In genomic region chr12:47251919-47252318, GRCh38 we compare ENCODE assay signal across 32 cellular contexts.
"Had no signal": no experiment of that assay in that cellular context is flagged by ENCODE, and none has a peak within 500 bp of the region (broad histone marks: within the 10 kb centered on the region; RNA-seq: fewer than 3 reads in every experiment).

No MANE protein-coding gene starts in this region.

- H3K27ac ChIP-seq: ascending aorta, breast epithelium, cardiac muscle cell, coronary artery, dorsolateral prefrontal cortex, WERI-Rb-1 had no signal

- H3K27ac Mint-ChIP-seq: activated B cell treated with CpG ODN at 0.5 μM for 24 hours; activated CD4-positive, alpha-beta memory T cell treated with anti-CD3 and anti-CD28 coated beads, Interleukin-2, amount 10 ng/mL, durations not matched to agents 7 days and 5 days; activated CD4-positive, alpha-beta T cell treated with anti-CD3 and anti-CD28 coated beads, Interleukin-2, amount 10 ng/mL, durations not matched to agents 24 days and 14 days; activated T-cell treated with anti-CD3 and anti-CD28 coated beads, Interleukin-2, amount 50 U/mL, for 24 hours; activated T-cell treated with anti-CD3 and anti-CD28 coated beads, Interleukin-2, amount 50 U/mL, for 72 hours; brain; dendritic cell treated with granulocyte-macrophage colony-stimulating factor and Interleukin-4, amounts not matched to agents 40 ng/mL and 50 ng/mL, for 4 days; endodermal cell; T-helper 17 cell; T-helper 2 cell treated with Interferon-gamma antibody and Interleukin-4, amounts not matched to agents 5 μg/mL and 100 μg/mL, for 36 hours had no signal

- H3K4me3 Mint-ChIP-seq: activated B cell treated with CpG ODN at 0.5 μM for 24 hours; activated CD4-positive, alpha-beta memory T cell treated with anti-CD3 and anti-CD28 coated beads, Interleukin-2, amount 10 ng/mL, durations not matched to agents 7 days and 5 days; activated CD4-positive, alpha-beta T cell treated with anti-CD3 and anti-CD28 coated beads, Interleukin-2, amount 10 ng/mL, durations not matched to agents 24 days and 14 days; activated T-cell treated with anti-CD3 and anti-CD28 coated beads, Interleukin-2, amount 50 U/mL, for 24 hours; activated T-cell treated with anti-CD3 and anti-CD28 coated beads, Interleukin-2, amount 50 U/mL, for 72 hours; brain; dendritic cell treated with granulocyte-macrophage colony-stimulating factor and Interleukin-4, amounts not matched to agents 40 ng/mL and 50 ng/mL, for 4 days; endodermal cell; T-helper 17 cell; T-helper 2 cell treated with Interferon-gamma antibody and Interleukin-4, amounts not matched to agents 5 μg/mL and 100 μg/mL, for 36 hours had no signal

- H3K36me3 ChIP-seq: ascending aorta, breast epithelium, cardiac muscle cell, WERI-Rb-1 had no signal

- H3K9me3 ChIP-seq: breast epithelium had no signal

- H3K27me3 Mint-ChIP-seq: activated B cell treated with CpG ODN at 0.5 μM for 24 hours; activated CD4-positive, alpha-beta memory T cell treated with anti-CD3 and anti-CD28 coated beads, Interleukin-2, amount 10 ng/mL, durations not matched to agents 7 days and 5 days; activated CD4-positive, alpha-beta T cell treated with anti-CD3 and anti-CD28 coated beads, Interleukin-2, amount 10 ng/mL, durations not matched to agents 24 days and 14 days; activated T-cell treated with anti-CD3 and anti-CD28 coated beads, Interleukin-2, amount 50 U/mL, for 24 hours; brain; dendritic cell treated with granulocyte-macrophage colony-stimulating factor and Interleukin-4, amounts not matched to agents 40 ng/mL and 50 ng/mL, for 4 days; T-helper 17 cell had no signal

- H3K27me3 ChIP-seq: ascending aorta, breast epithelium, cardiac muscle cell, dorsolateral prefrontal cortex had no signal

- DNase-seq: activated B cell treated with CpG ODN at 0.5 μM for 24 hours; activated CD4-positive, alpha-beta memory T cell treated with anti-CD3 and anti-CD28 coated beads, Interleukin-2, amount 10 ng/mL, durations not matched to agents 7 days and 5 days; activated CD4-positive, alpha-beta T cell treated with anti-CD3 and anti-CD28 coated beads, Interleukin-2, amount 10 ng/mL, durations not matched to agents 24 days and 14 days; activated CD4-positive, alpha-beta T cell treated with anti-CD3 and anti-CD28 coated beads, Interleukin-2, amount 50 U/mL, for 4 hours; activated CD8-positive, alpha-beta memory T cell treated with anti-CD3 and anti-CD28 coated beads, Interleukin-2, amount 50 U/mL, for 48 hours; activated effector memory CD4-positive, alpha-beta T cell treated with Interleukin-2 at 50 U/mL for 16 hours; activated gamma-delta T cell treated with Interleukin-2 at 50 U/mL for 16 hours; activated naive CD4-positive, alpha-beta T cell treated with anti-CD3 and anti-CD28 coated beads, Interleukin-2, amount 50 U/mL, for 16 hours; activated naive CD4-positive, alpha-beta T cell treated with Interleukin-2 at 50 U/mL for 16 hours; activated T-cell treated with anti-CD3 and anti-CD28 coated beads for 4 hours; activated T-cell treated with anti-CD3 and anti-CD28 coated beads, Interleukin-2, amount 50 U/mL, for 24 hours; activated T-cell treated with anti-CD3 and anti-CD28 coated beads, Interleukin-2, amount 50 U/mL, for 72 hours; central memory CD4-positive, alpha-beta T cell; cerebellar nuclear complex; dorsolateral prefrontal cortex; effector memory CD4-positive, alpha-beta T cell; endodermal cell; foreskin fibroblast; head of caudate nucleus; T-helper 1 cell; T-helper 17 cell; T1000; WERI-Rb-1 had no signal

- H3K4me1 ChIP-seq: ascending aorta, breast epithelium had no signal

- H3K36me3 Mint-ChIP-seq: brain had no signal

- H3K4me3 ChIP-seq: ascending aorta, breast epithelium, cardiac muscle cell, coronary artery, dorsolateral prefrontal cortex had no signal

- ATAC-seq: activated CD4-positive, CD25-positive, alpha-beta regulatory T cell treated with anti-CD3 and anti-CD28 coated beads, Interleukin-2, amount 50 U/mL, for 24 hours; activated T-cell treated with anti-CD3 and anti-CD28 coated beads, Interleukin-2, amount 50 U/mL, for 72 hours; esophagus mucosa; T-helper 17 cell had no signal

- H3K4me1 Mint-ChIP-seq: activated B cell treated with CpG ODN at 0.5 μM for 24 hours; activated CD4-positive, alpha-beta memory T cell treated with anti-CD3 and anti-CD28 coated beads, Interleukin-2, amount 10 ng/mL, durations not matched to agents 7 days and 5 days; brain; T-helper 17 cell had no signal
